ENCODE assay signal across 1 cellular context in the genomic region with DNA sequence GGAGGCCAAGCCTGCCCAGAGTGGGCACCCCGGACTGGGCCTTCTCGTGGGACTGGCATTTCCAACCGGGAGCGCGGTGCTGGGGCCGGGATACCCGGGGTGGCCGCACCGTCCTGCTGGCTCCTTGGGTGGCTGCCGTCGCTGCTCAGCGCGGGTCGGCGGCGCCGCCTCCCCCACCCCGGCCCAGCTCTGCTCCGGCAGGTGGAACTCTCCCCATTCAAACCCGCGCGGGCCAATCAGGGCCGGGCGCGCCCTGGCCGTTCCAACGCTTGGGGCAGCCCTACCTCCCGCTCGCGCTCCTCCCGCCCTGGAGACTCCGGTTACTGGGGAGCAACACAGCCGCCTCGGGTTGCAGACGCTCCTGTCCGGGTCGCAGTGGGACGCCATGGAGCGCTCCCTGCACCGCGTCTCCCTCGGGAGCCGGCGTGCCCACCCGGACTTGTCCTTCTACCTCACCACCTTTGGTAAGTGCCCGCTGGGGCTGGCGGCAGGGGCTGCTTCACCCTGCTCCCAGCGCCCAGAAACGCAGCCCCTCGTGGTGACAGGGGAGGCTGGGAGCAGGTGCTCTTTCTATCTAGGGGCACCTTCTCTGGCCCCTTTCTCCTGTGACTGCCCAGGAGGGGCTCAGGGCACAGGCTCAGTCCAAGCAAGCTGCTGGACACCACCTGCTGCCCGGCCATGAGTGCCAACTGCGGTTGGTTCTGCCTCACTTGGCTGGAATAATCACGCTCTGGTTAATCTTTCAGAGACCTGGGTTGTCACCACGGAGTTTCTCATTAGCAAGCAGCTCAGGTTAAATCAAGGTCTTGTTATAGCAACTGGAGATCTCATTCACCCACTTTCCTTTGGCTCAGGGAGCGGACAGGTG.
TF ChIP-seq lines count a peak whose summit lies in the region.

TSS of gene RGS3 (plus strand) at position 310 of the 868 bp plus-strand sequence. CDS start at position 386, 76 bp downstream.

TF ChIP-seq in H1, 55 proteins besides CTCF, POLR2A, EP300 and RAD21 (continued from another document):
- TF ChIP-seq CBX5 (IDR thresholded peaks at IDR 0.05; ENCODE audit: low read depth, low read length) = no peak
- no peak for TF ChIP-seq RFX5 (IDR thresholded peaks at IDR 0.05; ENCODE audit: borderline replicate concordance, low read depth, low read length)
- no peak for TF ChIP-seq KDM1A (IDR thresholded peaks at IDR 0.05; ENCODE audit: borderline replicate concordance, low read length)
- TF ChIP-seq CHD1 (IDR thresholded peaks at IDR 0.05; ENCODE audit: low read depth, low read length) = no peak
- TF ChIP-seq KDM4A (IDR thresholded peaks at IDR 0.05; ENCODE audit: low read depth, low read length, severe bottlenecking) = peak; percentile 73
- TF ChIP-seq FOSL1 (IDR thresholded peaks at IDR 0.05; ENCODE audit: insufficient read depth, low read depth, low read length) = no peak
- TF ChIP-seq TAF7 (optimal IDR thresholded peaks at IDR 0.05; ENCODE audit: borderline replicate concordance, low read depth, low read length) = no peak
- TF ChIP-seq SP2 (IDR thresholded peaks at IDR 0.05; ENCODE audit: low read length) = no peak
- TF ChIP-seq MAX (IDR thresholded peaks at IDR 0.05) = peak; percentile 87
- no peak for TF ChIP-seq NANOG (IDR thresholded peaks at IDR 0.05; ENCODE audit: insufficient read depth, low read depth, low read length, poor library complexity, severe bottlenecking)
- no peak for TF ChIP-seq SUZ12 (IDR thresholded peaks at IDR 0.05; ENCODE audit: low read length)
- no peak for TF ChIP-seq TCF12 (IDR thresholded peaks at IDR 0.05; ENCODE audit: low read depth, low read length)
- TF ChIP-seq CHD7 (IDR thresholded peaks at IDR 0.05; ENCODE audit: insufficient replicate concordance, low read length) = no peak
- TF ChIP-seq POLR2AphosphoS5 (IDR thresholded peaks at IDR 0.05; ENCODE audit: low read depth, low read length) = no peak
- TF ChIP-seq BACH1 (IDR thresholded peaks at IDR 0.05; ENCODE audit: low read length) = no peak
- no peak for TF ChIP-seq POU5F1 (IDR thresholded peaks at IDR 0.05; ENCODE audit: low read depth, low read length)
- TF ChIP-seq, protein P1, sequence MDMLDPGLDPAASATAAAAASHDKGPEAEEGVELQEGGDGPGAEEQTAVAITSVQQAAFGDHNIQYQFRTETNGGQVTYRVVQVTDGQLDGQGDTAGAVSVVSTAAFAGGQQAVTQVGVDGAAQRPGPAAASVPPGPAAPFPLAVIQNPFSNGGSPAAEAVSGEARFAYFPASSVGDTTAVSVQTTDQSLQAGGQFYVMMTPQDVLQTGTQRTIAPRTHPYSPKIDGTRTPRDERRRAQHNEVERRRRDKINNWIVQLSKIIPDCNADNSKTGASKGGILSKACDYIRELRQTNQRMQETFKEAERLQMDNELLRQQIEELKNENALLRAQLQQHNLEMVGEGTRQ (IDR thresholded peaks at IDR 0.05; ENCODE audit: low read length) = no peak
- TF ChIP-seq HDAC2 (IDR thresholded peaks at IDR 0.05; ENCODE audit: borderline replicate concordance in 1 of 2, low read depth in 2 of 2, low read length in 2 of 2) = no peak
- no peak for TF ChIP-seq EZH2 (IDR thresholded peaks at IDR 0.05; ENCODE audit: low read depth, low read length, severe bottlenecking)
- TF ChIP-seq RBBP5 (IDR thresholded peaks at IDR 0.05; ENCODE audit: borderline replicate concordance, low read depth, low read length) = 0 out of 2 replicates have a peak, but pooled peaks have one; percentile 31
- no peak for TF ChIP-seq PHF8 (conservative IDR thresholded peaks at IDR 0.05; ENCODE audit: low read depth, low read length)
- no peak for TF ChIP-seq RNF2 (IDR thresholded peaks at IDR 0.05; ENCODE audit: borderline replicate concordance, low read depth, low read length, missing control alignments, poor library complexity, severe bottlenecking)
- no peak for TF ChIP-seq BRCA1 (IDR thresholded peaks at IDR 0.05; ENCODE audit: low read depth, low read length)
- TF ChIP-seq SAP30 (IDR thresholded peaks at IDR 0.05; ENCODE audit: insufficient read depth, insufficient replicate concordance, low read length) = no peak
- TF ChIP-seq, protein P2, sequence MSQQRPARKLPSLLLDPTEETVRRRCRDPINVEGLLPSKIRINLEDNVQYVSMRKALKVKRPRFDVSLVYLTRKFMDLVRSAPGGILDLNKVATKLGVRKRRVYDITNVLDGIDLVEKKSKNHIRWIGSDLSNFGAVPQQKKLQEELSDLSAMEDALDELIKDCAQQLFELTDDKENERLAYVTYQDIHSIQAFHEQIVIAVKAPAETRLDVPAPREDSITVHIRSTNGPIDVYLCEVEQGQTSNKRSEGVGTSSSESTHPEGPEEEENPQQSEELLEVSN (IDR thresholded peaks at IDR 0.05) = peak; percentile 91
- TF ChIP-seq TAF1 (IDR thresholded peaks at IDR 0.05; ENCODE audit: low read depth, low read length) = no peak
- no peak for TF ChIP-seq HDAC6 (IDR thresholded peaks at IDR 0.05; ENCODE audit: low read depth, low read length)
- TF ChIP-seq CHD2 (IDR thresholded peaks at IDR 0.05; ENCODE audit: low read length) = 0 out of 2 replicates have a peak, but pooled peaks have one; percentile 30
- no peak for TF ChIP-seq ZNF274 (IDR thresholded peaks at IDR 0.05; ENCODE audit: borderline replicate concordance, extremely low read depth, low read length)
- no peak for TF ChIP-seq ATF3 (IDR thresholded peaks at IDR 0.05; ENCODE audit: insufficient read depth, low read depth, low read length)
- TF ChIP-seq ASH2L (IDR thresholded peaks at IDR 0.05; ENCODE audit: low read length) = peak; percentile 34
- TF ChIP-seq CEBPB (IDR thresholded peaks at IDR 0.05; ENCODE audit: low read depth, low read length) = no peak
- no peak for TF ChIP-seq CREB1 (IDR thresholded peaks at IDR 0.05)
- TF ChIP-seq JUN (IDR thresholded peaks at IDR 0.05; ENCODE audit: low read depth, low read length) = no peak
TF ChIP-seq in H1: peak in this region for 7.
